8 cellular contexts compared by ENCODE assay signal in the genomic region with DNA sequence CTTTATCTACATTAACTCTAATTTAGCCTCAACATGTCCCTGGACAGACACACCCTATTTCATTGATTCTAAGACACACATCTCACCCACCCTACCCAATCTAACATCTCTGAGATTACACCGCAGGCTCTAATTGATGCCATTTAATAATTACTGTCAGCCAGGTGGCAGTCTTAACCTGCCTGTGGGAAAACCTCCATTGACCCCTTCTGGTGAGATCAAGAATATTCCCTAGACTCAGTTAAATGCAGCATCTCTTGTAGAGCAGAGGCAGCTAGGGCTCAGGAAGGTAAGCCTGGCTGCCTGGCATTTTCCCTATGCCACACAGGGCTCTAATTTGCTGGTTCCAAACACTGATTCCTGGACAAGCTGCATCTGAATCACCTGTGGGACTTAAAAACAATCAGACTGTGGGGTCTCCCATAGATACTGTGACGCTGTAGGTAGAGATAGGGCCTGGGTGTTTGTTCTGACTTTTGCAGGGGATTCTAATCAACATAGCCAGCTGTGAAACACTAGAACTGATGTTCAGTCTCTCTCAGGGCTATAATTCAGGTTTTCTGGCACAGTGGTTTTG. TPM values are rescaled to one million over a fixed set of nuclear protein-coding genes. Genes with fewer than 3 reads are reported as not detected.
DNase-seq lines count a peak whose midpoint lies in the region; ATAC-seq and TF ChIP-seq lines count a peak whose summit lies in the region.

No MANE protein-coding gene starts in this region.

- no peaks in the 10 kb centered on the region for H3K9me3 ChIP-seq in CD8-positive, alpha-beta T cell (ENCODE audit: low read length)
- H3K9me3 ChIP-seq in HEK293 (ENCODE audit: control insufficient read depth, insufficient read depth, low read depth, low read length) (no peaks in the 10 kb centered on the region), OCI-LY1 (ENCODE audit: low read length) (no peaks in the 10 kb centered on the region)

- no peaks in the 10 kb centered on the region for H3K27me3 Mint-ChIP-seq in CD8-positive, alpha-beta T cell (ENCODE audit: low read depth)

- ATAC-seq in CD8-positive, alpha-beta T cell: peak; percentile 68
- peak; percentile 43 for ATAC-seq in stimulated activated effector memory CD8-positive, alpha-beta T cell treated with anti-CD3 and anti-CD28 coated beads, Interleukin-12 subunit alpha, Interleukin-12 subunit beta, amount 100 ng/mL, for 72 hours

- H3K4me2 ChIP-seq in OCI-LY1 (ENCODE audit: low read length): no peak overlapping the region

- POLR2A ChIA-PET in CD8-positive, alpha-beta T cell (lab: Charles Lee): interaction anchor here (1.0 to 1.9 kb wide), 2 partner anchors 13 to 70 kb away, joined by 3 to 6 read pairs; partner anchors contain the start of gene PRPF40B
- POLR2A ChIA-PET in HEK293 (lab: Yijun Ruan, JAX): interaction anchor here (1.2 to 1.9 kb wide), 4 partner anchors 9 to 195 kb away, joined by 3 to 8 read pairs (median 5); partner anchors contain the start of gene SPATS2

- H3K27ac ChIP-seq in CD8-positive, alpha-beta T cell (ENCODE audit: low read depth, low read length): no peak overlapping the region
- no peak overlapping the region for H3K27ac ChIP-seq in HEK293 (ENCODE audit: extremely low read depth, low read depth, low read length)
- no peak overlapping the region for H3K27ac ChIP-seq in OCI-LY1 (ENCODE audit: low read depth, low read length, poor library complexity, severe bottlenecking)

- no peak overlapping the region for H3K4me3 ChIP-seq in CD8-positive, alpha-beta T cell (ENCODE audit: low read depth, low read length)
- H3K4me3 ChIP-seq in HEK293 (ENCODE audit: low read depth, low read length) (no peak overlapping the region), OCI-LY1 (ENCODE audit: low read depth, low read length, poor library complexity, severe bottlenecking) (no peak overlapping the region)

- H3K27me3 ChIP-seq in CD8-positive, alpha-beta T cell (ENCODE audit: insufficient read depth, low read length): no peaks in the 10 kb centered on the region
- no peaks in the 10 kb centered on the region for H3K27me3 ChIP-seq in OCI-LY1 (ENCODE audit: insufficient read depth, low read length)

- no peak overlapping the region for H2AFZ ChIP-seq in OCI-LY1 (ENCODE audit: low read length)

- intact Hi-C loops in CD8-positive, alpha-beta T cell (cut with DNase I, micrococcal nuclease): loop anchor here (1.0 to 5.0 kb wide), 6 partner anchors 14 to 195 kb away; partner anchors contain the start of genes FMNL3 (in 2 of the 2) and KCNH3 (in 1 of the 2)

- TF ChIP-seq CTCF in CD8-positive, alpha-beta T cell (IDR thresholded peaks at IDR 0.05): peak; percentile 53
- TF ChIP-seq CTCF in HEK293 (tag by site-specific recombination; IDR thresholded peaks at IDR 0.05) (peak; percentile 86), OCI-LY1 (IDR thresholded peaks at IDR 0.05; ENCODE audit: low read length) (peak; percentile 91)

- H3K36me3 ChIP-seq in CD8-positive, alpha-beta T cell (ENCODE audit: insufficient read depth, low read length): peaks cover 7% of the 10 kb centered on the region
- H3K36me3 ChIP-seq in HEK293 (ENCODE audit: control insufficient read depth in 2 of 2, insufficient read depth in 1 of 2, low read length in 2 of 2): peaks cover 0 to 27% of the 10 kb centered on the region in 2 experiments; a peak in 1 of 3 replicates
- H3K36me3 ChIP-seq in OCI-LY1 (ENCODE audit: insufficient read depth, low read length): peaks cover 25% of the 10 kb centered on the region

- no peak for TF ChIP-seq POLR2A in erythroblast (IDR thresholded peaks at IDR 0.05; ENCODE audit: low read length)

- H3K79me2 ChIP-seq in OCI-LY1 (ENCODE audit: insufficient read depth, low read length): no peaks in the 10 kb centered on the region

- peaks cover 23% of the 10 kb centered on the region for H3K4me1 Mint-ChIP-seq in CD8-positive, alpha-beta T cell (ENCODE audit: low read depth)
- H3K4me1 Mint-ChIP-seq in stimulated activated effector memory CD8-positive, alpha-beta T cell treated with anti-CD3 and anti-CD28 coated beads, Interleukin-12 subunit alpha, Interleukin-12 subunit beta, amount 100 ng/mL, for 72 hours: peaks cover 4% of the 10 kb centered on the region

- CTCF ChIA-PET in CD8-positive, alpha-beta T cell (lab: Charles Lee): interaction anchor here (0.6 to 3.7 kb wide), 25 partner anchors 11 to 926 kb away, joined by 3 to 41 read pairs (median 4); partner anchors contain the start of genes FMNL3 and PRPF40B
- CTCF ChIA-PET in HEK293 (lab: Yijun Ruan, JAX): interaction anchor here (0.5 to 3.7 kb wide), 29 partner anchors 9 to 265 kb away, joined by 3 to 56 read pairs (median 5); partner anchors contain the start of genes KCNH3 and PRPF40B

- no peak overlapping the region for H3K4me3 Mint-ChIP-seq in CD8-positive, alpha-beta T cell
- no peak overlapping the region for H3K4me3 Mint-ChIP-seq in stimulated activated effector memory CD8-positive, alpha-beta T cell treated with anti-CD3 and anti-CD28 coated beads, Interleukin-12 subunit alpha, Interleukin-12 subunit beta, amount 100 ng/mL, for 72 hours

- no peak for DNase-seq in CD8-positive, alpha-beta T cell
- DNase-seq in erythroblast (lab: John Stamatoyannopoulos, UW) (peak; percentile 38 to 42), NCI-H2029 treated with DMSO at 0.1 percent for 48 hours (lab: John Stamatoyannopoulos, UW) (no peak)
- DNase-seq in stimulated activated effector memory CD8-positive, alpha-beta T cell treated with anti-CD3 and anti-CD28 coated beads, Interleukin-12 subunit alpha, Interleukin-12 subunit beta, amount 100 ng/mL, for 72 hours (ENCODE audit: low spot score in 2 of 2): no peak
- DNase-seq in stimulated activated CD4-positive, alpha-beta T cell treated with anti-CD3 and anti-CD28 coated beads, Interleukin-4, amount 100 ng/mL, for 4 hours: no peak
- no peak for DNase-seq in activated T-cell treated with anti-CD3 and anti-CD28 coated beads, Interleukin-2, amount 50 U/mL, for 1 hour

- H3K36me3 Mint-ChIP-seq in CD8-positive, alpha-beta T cell: peaks cover 18% of the 10 kb centered on the region
- H3K36me3 Mint-ChIP-seq in stimulated activated effector memory CD8-positive, alpha-beta T cell treated with anti-CD3 and anti-CD28 coated beads, Interleukin-12 subunit alpha, Interleukin-12 subunit beta, amount 100 ng/mL, for 72 hours: peaks cover 10% of the 10 kb centered on the region

- peak overlapping the region; percentile 7 for H3K27ac Mint-ChIP-seq in CD8-positive, alpha-beta T cell
- H3K27ac Mint-ChIP-seq in stimulated activated effector memory CD8-positive, alpha-beta T cell treated with anti-CD3 and anti-CD28 coated beads, Interleukin-12 subunit alpha, Interleukin-12 subunit beta, amount 100 ng/mL, for 72 hours: no peak overlapping the region

- H3K4me1 ChIP-seq in CD8-positive, alpha-beta T cell (ENCODE audit: insufficient read depth, low read length): peaks cover 10% of the 10 kb centered on the region
- H3K4me1 ChIP-seq in HEK293 (ENCODE audit: control insufficient read depth, insufficient read depth, low read length): no peaks in the 10 kb centered on the region
- H3K4me1 ChIP-seq in OCI-LY1 (ENCODE audit: insufficient read depth, low read length, severe bottlenecking): peaks cover 3% of the 10 kb centered on the region

- H3K9me3 Mint-ChIP-seq in CD8-positive, alpha-beta T cell: no peaks in the 10 kb centered on the region
- no peaks in the 10 kb centered on the region for H3K9me3 Mint-ChIP-seq in stimulated activated effector memory CD8-positive, alpha-beta T cell treated with anti-CD3 and anti-CD28 coated beads, Interleukin-12 subunit alpha, Interleukin-12 subunit beta, amount 100 ng/mL, for 72 hours

- H3K9me2 ChIP-seq in OCI-LY1 (ENCODE audit: low read depth, low read length): no peaks in the 10 kb centered on the region

- no peak overlapping the region for H3K9ac ChIP-seq in OCI-LY1 (ENCODE audit: low read length)

- no peaks in the 10 kb centered on the region for H3F3A ChIP-seq in OCI-LY1 (ENCODE audit: insufficient read depth, low read length)

- H4K20me1 ChIP-seq in OCI-LY1 (ENCODE audit: insufficient read depth, low read length): no peaks in the 10 kb centered on the region

TF ChIP-seq in HEK293, 187 proteins besides CTCF, POLR2A, EP300 and RAD21:
- TF ChIP-seq ZNF510 (tag by site-specific recombination; IDR thresholded peaks at IDR 0.05; ENCODE audit: insufficient replicate concordance) (no peak), ZNF654 (tag by site-specific recombination; IDR thresholded peaks at IDR 0.05; ENCODE audit: low read depth) (peak; percentile 67)
TF ChIP-seq in HEK293: peak in this region for 1.

RNA-seq across cellular contexts. Expression of gene MCRS1, which starts 14.3 kb away (rescaled TPM):
- 10 to 100 TPM; 63.7 to 70.9 TPM for total RNA-seq in CD8-positive, alpha-beta T cell

RNA-seq across cellular contexts. Expression of gene KCNH3, which starts 14.8 kb away (rescaled TPM):
- total RNA-seq in CD8-positive, alpha-beta T cell: 1 to 10 TPM; 3.1 to 3.5 TPM

RNA-seq across cellular contexts. Expression of gene FAM186B, which starts 51.8 kb away (rescaled TPM):
- 1 to 10 TPM in 1 of 2 experiments, under 1 TPM in 1; 0.50 to 1.0 TPM for total RNA-seq in CD8-positive, alpha-beta T cell

Comparison
In these comparisons a context has a peak if more than half of its experiments do, and no peak if none do; other contexts are left out.
1. DNase-seq: peak in erythroblast (2 of 2); none in CD8-positive, alpha-beta T cell (0 of 7), stimulated activated effector memory CD8-positive, alpha-beta T cell treated with anti-CD3 and anti-CD28 coated beads, Interleukin-12 subunit alpha, Interleukin-12 subunit beta, amount 100 ng/mL, for 72 hours (0 of 2), NCI-H2029 treated with DMSO at 0.1 percent for 48 hours (single experiment), stimulated activated CD4-positive, alpha-beta T cell treated with anti-CD3 and anti-CD28 coated beads, Interleukin-4, amount 100 ng/mL, for 4 hours (0 of 2) and activated T-cell treated with anti-CD3 and anti-CD28 coated beads, Interleukin-2, amount 50 U/mL, for 1 hour (single experiment).
2. Peak in every context shown above with its lines, with median percentiles within 50 percentile points of each other: CTCF ChIP-seq.